15 cellular contexts compared by ENCODE assay signal in the genomic region with DNA sequence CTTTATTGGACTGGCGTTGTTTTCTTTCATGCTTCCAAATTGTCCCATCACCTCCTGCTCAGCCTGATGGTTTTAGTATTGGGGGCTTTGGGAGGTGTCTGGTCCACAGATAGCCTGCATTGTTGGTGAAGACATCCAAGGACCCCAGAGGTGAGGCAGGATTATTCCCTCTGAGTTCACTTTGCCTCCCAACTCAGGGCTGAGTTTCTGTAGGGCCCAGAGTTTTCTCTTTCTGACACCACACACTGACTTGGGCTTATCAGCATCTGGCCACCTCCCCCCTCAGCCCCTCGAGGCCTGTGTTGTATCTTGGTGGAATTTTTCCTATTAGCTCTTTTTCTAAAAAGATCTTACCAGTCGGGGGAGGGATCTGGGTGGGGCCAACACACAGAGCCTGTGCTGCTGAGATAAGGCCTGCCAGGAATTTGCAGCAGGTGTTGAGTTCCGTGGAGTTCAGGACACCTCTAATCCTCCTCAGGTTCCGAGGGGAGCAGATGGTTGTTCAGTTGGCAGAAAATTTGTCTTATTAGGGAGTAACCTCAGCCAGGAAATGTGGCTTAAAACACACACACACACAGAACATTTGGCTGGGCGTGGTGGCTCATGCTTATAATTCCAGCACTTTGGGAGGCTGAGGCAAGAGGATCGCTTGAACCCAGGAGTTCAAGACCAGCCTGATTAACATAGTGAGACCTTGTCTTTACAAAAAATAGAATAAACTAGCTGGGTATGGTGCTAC. TPM values are rescaled to one million over a fixed set of nuclear protein-coding genes. Genes with fewer than 3 reads are reported as not detected.
DNase-seq lines count a peak whose midpoint lies in the region; ATAC-seq and TF ChIP-seq lines count a peak whose summit lies in the region.
"Had no signal": no experiment of that assay in that cellular context is flagged by ENCODE, and none has a peak within 500 bp of the region (broad histone marks: within the 10 kb centered on the region; RNA-seq: fewer than 3 reads in every experiment).

No MANE protein-coding gene starts in this region.

- no peaks in the 10 kb centered on the region for H4K20me1 ChIP-seq in GM23248 (ENCODE audit: insufficient read depth)

- intact Hi-C loops in ascending aorta (cut with DNase I), result loop anchor here (10.0 kb wide), 1 partner anchor 601 kb away; a partner anchor contains a TSS

- H3K4me3 ChIP-seq in GM23248 (0 out of 2 replicates have a peak overlapping the region, but pooled peaks have one; percentile 40), ascending aorta (peak overlapping the region in 1 of 2 donors; percentile 31), thoracic aorta (no peak overlapping the region), upper lobe of left lung (no peak overlapping the region)

- no peaks in the 10 kb centered on the region for H3K79me2 ChIP-seq in GM23248 (ENCODE audit: insufficient read depth)

- peak overlapping the region; percentile 66 for H3K4me2 ChIP-seq in GM23248 (ENCODE audit: unreplicated experiment)

- H3K36me3 ChIP-seq in GM23248 (ENCODE audit: low read depth) (no peaks in the 10 kb centered on the region), ascending aorta (no peaks in the 10 kb centered on the region), thoracic aorta (no peaks in the 10 kb centered on the region), upper lobe of left lung (no peaks in the 10 kb centered on the region)

- H3K4me1 ChIP-seq in GM23248 (ENCODE audit: insufficient read depth) (peaks cover 46% of the 10 kb centered on the region), ascending aorta (peaks cover 0 to 25% of the 10 kb centered on the region in 2 donors), thoracic aorta (ENCODE audit: control insufficient read depth in 1 of 2, low read depth in 2 of 2) (peaks cover 19 to 36% of the 10 kb centered on the region in 2 donors), upper lobe of left lung (peaks cover 6 to 20% (median 13%) of the 10 kb centered on the region in 4 donors)

- ATAC-seq in left lobe of liver, result no peak
- ATAC-seq in thoracic aorta (ENCODE audit: insufficient number of reproducible peaks, low FRiP score, low read depth), result no peak
- no peak for ATAC-seq in GM18907 (IDR thresholded peaks at IDR 0.05; ENCODE audit: unreplicated experiment)
- ATAC-seq in upper lobe of left lung (ENCODE audit: low FRiP score in 2 of 2), result no peak
- ATAC-seq: T-helper 17 cell had no signal

- H3F3A ChIP-seq in GM23248 (ENCODE audit: insufficient read depth), result peaks cover 38% of the 10 kb centered on the region

- TF ChIP-seq POLR2A in upper lobe of left lung (IDR thresholded peaks at IDR 0.05), result no peak

- DNase-seq in GM23248, result no peak
- DNase-seq in ascending aorta (ENCODE audit: low spot score in 2 of 2), result no peak
- DNase-seq in left lobe of liver (ENCODE audit: low spot score), result peak; percentile 10
- DNase-seq in thoracic aorta (ENCODE audit: low spot score), result no peak
- no peak for DNase-seq in upper lobe of left lung
- DNase-seq in NCI-H2081 (lab: John Stamatoyannopoulos, UW), result no peak
- DNase-seq: amniotic stem cell, foreskin melanocyte, GF-D8, mammary epithelial cell, NCI-H187, NCI-H510A, SIG-M5, T-helper 17 cell had no signal

- in situ Hi-C loops in GM23248 (cut with MboI), result no loop called here

- H2AFZ ChIP-seq in GM23248, result peak overlapping the region; percentile 61

- H3K9me3 ChIP-seq in GM23248 (ENCODE audit: low read depth) (no peaks in the 10 kb centered on the region), ascending aorta (no peaks in the 10 kb centered on the region), thoracic aorta (no peaks in the 10 kb centered on the region), upper lobe of left lung (no peaks in the 10 kb centered on the region)

- TF ChIP-seq CTCF in ascending aorta (IDR thresholded peaks at IDR 0.05) (no peak), thoracic aorta (IDR thresholded peaks at IDR 0.05) (no peak), upper lobe of left lung (IDR thresholded peaks at IDR 0.05) (no peak)

- no peak for TF ChIP-seq EP300 in upper lobe of left lung (IDR thresholded peaks at IDR 0.05)

- H3K27ac ChIP-seq in GM23248 (peak overlapping the region; percentile 24; the same call in 1 of the 2 replicates), ascending aorta (peak overlapping the region; percentile 55 to 71), thoracic aorta (peak overlapping the region; percentile 45 to 51), upper lobe of left lung (no peak overlapping the region)

- WGBS in GM23248 (ENCODE audit: low coverage in 1 of 2, low lambda C conversion rate in 2 of 2, missing lambda C conversion rate in 2 of 2), 2 experiments, result 62 to 72% methylated on average over 6 to 7 of the region's 7 CpGs
- 67 to 72% methylated on average over 6 to 7 of the region's 7 CpGs for WGBS in upper lobe of left lung, 2 donors

- H3K27me3 ChIP-seq in GM23248 (replicated peaks; ENCODE audit: insufficient read depth) (no peaks in the 10 kb centered on the region), ascending aorta (no peaks in the 10 kb centered on the region), thoracic aorta (replicated peaks; ENCODE audit: insufficient read depth) (no peaks in the 10 kb centered on the region), upper lobe of left lung (no peaks in the 10 kb centered on the region)

- 0 out of 2 replicates have a peak overlapping the region, but pooled peaks have one; percentile 35 for H3K9ac ChIP-seq in GM23248

- no peaks in the 10 kb centered on the region for H3K9me2 ChIP-seq in GM23248 (ENCODE audit: insufficient read depth)

RNA-seq across cellular contexts. Expression of a gene that starts 7.3 kb away (rescaled TPM):
- total RNA-seq in GM23248 (2014; rRNA removed; shearing (Covaris generic)), result 23.9 and 30.2 TPM in 2 replicates
- 6.5 and 9.0 TPM in 2 replicates for polyA plus RNA-seq in GM23248 (2016; fragmentation: Nextera tagmentation; extraction: Ambion mirVana)
- total RNA-seq in ascending aorta (22.4 TPM), left lobe of liver (0.53 TPM), thoracic aorta (10 to 100 TPM; 22.6 to 27.4 TPM), upper lobe of left lung (10 to 100 TPM; 31.9 to 59.2 (median 43.6) TPM)

Comparison
In these comparisons a context has a peak if more than half of its experiments do, and no peak if none do; other contexts are left out.
1. H3K27ac ChIP-seq: peak in GM23248 (single experiment), ascending aorta (2 of 2) and thoracic aorta (2 of 2); none in upper lobe of left lung (0 of 4).
2. RNA of a gene that starts 7.3 kb away (total RNA-seq): 31.9 to 59.2 TPM in upper lobe of left lung, 22.6 to 27.4 TPM in thoracic aorta, 23.9 to 30.2 TPM in GM23248 and 22.4 TPM in ascending aorta (single experiment); 0.53 TPM in left lobe of liver (single experiment); every median in the first group is over 10 times any median in the second.